ENCODE assay signal across 11 cellular contexts in the genomic region with DNA sequence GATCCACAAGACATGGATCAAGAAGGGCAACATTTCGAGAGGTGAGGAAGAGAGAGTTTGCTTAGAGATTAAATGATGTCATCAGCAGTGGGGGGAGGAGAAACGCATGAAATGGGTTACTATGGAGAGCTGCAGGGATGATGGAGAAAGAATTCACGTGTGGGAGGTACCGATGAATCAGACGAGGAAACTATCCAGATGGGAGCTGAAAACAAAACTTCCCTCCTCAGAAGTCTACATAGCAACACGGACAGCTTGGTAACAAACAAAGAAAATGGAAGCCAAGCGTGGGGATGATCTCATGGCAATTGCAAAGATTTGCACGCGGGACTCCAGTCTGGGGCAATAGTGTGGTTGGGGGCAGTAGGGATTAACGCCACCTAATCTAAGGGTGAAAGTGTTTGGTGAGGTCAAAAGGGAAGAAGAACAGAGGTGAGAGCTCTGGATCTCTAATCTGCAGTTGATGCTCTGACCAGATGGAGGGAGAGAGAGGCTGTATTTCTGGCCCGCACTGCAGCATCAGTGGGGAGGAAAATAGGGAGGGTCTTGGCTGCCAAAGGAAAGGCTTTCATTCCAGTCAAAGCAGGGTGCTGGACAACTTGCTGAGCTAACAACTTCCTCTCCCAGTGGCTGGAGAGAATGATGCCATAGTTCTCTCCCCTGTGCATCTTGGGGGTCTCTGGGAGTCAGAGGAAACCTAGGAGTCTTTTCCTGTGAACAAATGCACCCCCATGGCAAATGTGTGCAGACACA. TPM values are rescaled to one million over a fixed set of nuclear protein-coding genes. Genes with fewer than 3 reads are reported as not detected.
A peak's percentile ranks its signal among the peaks of the same experiment; 100 is the strongest.
DNase-seq lines count a peak whose midpoint lies in the region; ATAC-seq, FAIRE-seq and TF ChIP-seq lines count a peak whose summit lies in the region.
"Had no signal": no experiment of that assay in that cellular context is flagged by ENCODE, and none has a peak within 500 bp of the region (broad histone marks: within the 10 kb centered on the region; RNA-seq: fewer than 3 reads in every experiment).

No MANE protein-coding gene starts in this region.

- ATAC-seq in HepG2 (no peak), right lobe of liver (no peak), aorta (ENCODE audit: low FRiP score) (peak; percentile 57), HG03135 (IDR thresholded peaks at IDR 0.05; ENCODE audit: unreplicated experiment) (no peak)
- ATAC-seq: activated CD8-positive, alpha-beta T cell treated with anti-CD3 and anti-CD28 coated beads for 36 hours had no signal

- no peak for TF ChIP-seq CTCF in HepG2 (CRISPR knock-in tag; IDR thresholded peaks at IDR 0.05)
- TF ChIP-seq CTCF in right lobe of liver (IDR thresholded peaks at IDR 0.05), result no peak

- TF ChIP-seq RAD21 in HepG2 (CRISPR knock-in tag; IDR thresholded peaks at IDR 0.05), result no peak

- H3K9ac ChIP-seq in HepG2 (ENCODE audit: insufficient read depth, low read depth, low read length) (no peak overlapping the region), mesenchymal stem cell (ENCODE audit: low read length) (peak overlapping the region; percentile 85)

- TF ChIP-seq POLR2A in HepG2 (IDR thresholded peaks at IDR 0.05; ENCODE audit: insufficient read depth in 1 of 2, low read depth in 2 of 2, low read length in 2 of 2) (no peak), right lobe of liver (IDR thresholded peaks at IDR 0.05) (no peak)

- DNase-seq in HepG2 (ENCODE audit: low spot score) (no peak), right lobe of liver (no peak), mesenchymal stem cell (peak; percentile 96), aorta (no peak)
- DNase-seq in activated CD4-positive, CD25-positive, alpha-beta regulatory T cell (lab: John Stamatoyannopoulos, UW), result no peak
- no peak for DNase-seq in activated CD8-positive, alpha-beta memory T cell treated with anti-CD3 and anti-CD28 coated beads, Interleukin-2, amount 50 U/mL, for 4 hours
- DNase-seq: activated CD8-positive, alpha-beta T cell treated with anti-CD3 and anti-CD28 coated beads for 36 hours had no signal

- CTCF ChIA-PET in HepG2 (lab: Yijun Ruan, JAX; ENCODE audit: low intra/inter-chr PET ratio, low total read pairs), result no interaction called here

- no peaks in the 10 kb centered on the region for H3K9me3 ChIP-seq in HepG2 (ENCODE audit: low read length)
- H3K9me3 ChIP-seq in right lobe of liver, result no peaks in the 10 kb centered on the region
- H3K9me3 ChIP-seq in mesenchymal stem cell (ENCODE audit: control insufficient read depth, low read length), result no peaks in the 10 kb centered on the region
- H3K9me3 ChIP-seq in aorta (ENCODE audit: control insufficient read depth, low read length), result no peaks in the 10 kb centered on the region
- H3K9me3 ChIP-seq: SJCRH30 had no signal

- H3K4me1 ChIP-seq in HepG2 (ENCODE audit: insufficient read depth, low read length) (no peaks in the 10 kb centered on the region), right lobe of liver (no peaks in the 10 kb centered on the region), mesenchymal stem cell (ENCODE audit: control insufficient read depth, insufficient read depth, low read depth, low read length) (peaks cover 10% of the 10 kb centered on the region), aorta (ENCODE audit: control insufficient read depth in 1 of 2, insufficient read depth in 2 of 2, low read length in 2 of 2) (peaks cover 0 to 3% of the 10 kb centered on the region in 2 donors)
- H3K4me1 ChIP-seq: SJCRH30 had no signal

- in situ Hi-C loops in HepG2 (cut with HindIII; ENCODE audit: extremely low pct_ligation_motif_present, low pct_unique_long_range_greater_than_20kb), result no loop called here

- H2AK5ac ChIP-seq in mesenchymal stem cell (ENCODE audit: low read length, severe bottlenecking), result no peak overlapping the region

- no peaks in the 10 kb centered on the region for H4K20me1 ChIP-seq in HepG2 (ENCODE audit: insufficient read depth, low read length)

- H4K91ac ChIP-seq in mesenchymal stem cell (ENCODE audit: low read length), result no peak overlapping the region

- no peaks in the 10 kb centered on the region for H3K79me2 ChIP-seq in HepG2 (ENCODE audit: insufficient read depth, low read length)

- H3K36me3 ChIP-seq in HepG2 (replicated peaks in 1 of 2; ENCODE audit: control insufficient read depth in 1 of 2, insufficient read depth in 2 of 2, low read length in 2 of 2), result no peaks in the 10 kb centered on the region
- no peaks in the 10 kb centered on the region for H3K36me3 ChIP-seq in right lobe of liver
- no peaks in the 10 kb centered on the region for H3K36me3 ChIP-seq in mesenchymal stem cell (ENCODE audit: control insufficient read depth in 1 of 2, insufficient read depth in 2 of 2, low read depth in 1 of 2, low read length in 2 of 2)
- no peaks in the 10 kb centered on the region for H3K36me3 ChIP-seq in aorta (ENCODE audit: control insufficient read depth in 1 of 2, insufficient read depth in 2 of 2, low read length in 1 of 2)
- H3K36me3 ChIP-seq: SJCRH30 had no signal

- H3K4me3 ChIP-seq in HepG2 (replicated peaks in 1 of 3; ENCODE audit: insufficient read depth in 1 of 3, low read depth in 2 of 3, low read length in 3 of 3) (no peak overlapping the region), right lobe of liver (no peak overlapping the region), mesenchymal stem cell (ENCODE audit: insufficient read depth in 1 of 2, low read depth in 1 of 2, low read length in 2 of 2) (peak overlapping the region in 1 of 2 experiments; percentile 63), aorta (ENCODE audit: low read length in 2 of 2) (no peak overlapping the region)
- H3K4me3 ChIP-seq: SJCRH30 had no signal

- H3K79me1 ChIP-seq in mesenchymal stem cell (replicated peaks; ENCODE audit: low read length, poor library complexity, severe bottlenecking), result no peaks in the 10 kb centered on the region

- POLR2A ChIA-PET in HepG2 (lab: Yijun Ruan, JAX), result no interaction called here

- H3K18ac ChIP-seq in mesenchymal stem cell (ENCODE audit: low read depth in 1 of 2, low read length in 2 of 2), result no peak overlapping the region

- H2BK120ac ChIP-seq in mesenchymal stem cell (ENCODE audit: low read depth, low read length), result no peak overlapping the region

- intact Hi-C loops in HepG2 (cut with micrococcal nuclease; ENCODE audit: unreplicated experiment), result no loop called here
- intact Hi-C loops in right lobe of liver (cut with DNase I), result no loop called here
- intact Hi-C loops in aorta (cut with DNase I), result no loop called here

- no peak overlapping the region for H3K14ac ChIP-seq in mesenchymal stem cell (ENCODE audit: low read length in 2 of 2)

- BruUV-seq in HepG2 (replicated peaks; lab: Mats Ljungman, UMichigan), result no TSS peak

- H2BK12ac ChIP-seq in mesenchymal stem cell (ENCODE audit: low read length in 2 of 2), result no peak overlapping the region

- no peak overlapping the region for H3K4ac ChIP-seq in mesenchymal stem cell (ENCODE audit: low read depth in 1 of 2, low read length in 2 of 2)

- H3K4me2 ChIP-seq in HepG2 (ENCODE audit: low read depth, low read length), result no peak overlapping the region
- no peak overlapping the region for H3K4me2 ChIP-seq in mesenchymal stem cell (ENCODE audit: low read length, poor library complexity, severe bottlenecking)

- no peak overlapping the region for H2BK15ac ChIP-seq in mesenchymal stem cell (ENCODE audit: low read depth, poor library complexity, severe bottlenecking)

- no peak overlapping the region for H3K23ac ChIP-seq in mesenchymal stem cell (ENCODE audit: low read length in 2 of 2)

- 30% methylated on average over 11 of the region's 11 CpGs for WGBS in HepG2 (ENCODE audit: low lambda C conversion rate)
- 69% methylated on average over 10 of the region's 11 CpGs for WGBS in right lobe of liver (ENCODE audit: insufficient coverage, low coverage, low lambda C conversion rate, missing lambda C conversion rate)
- 52% methylated on average over 8 of the region's 11 CpGs for WGBS in mesenchymal stem cell
- 22 to 26% methylated on average over 11 of the region's 11 CpGs for WGBS in aorta, 2 donors

- H2BK5ac ChIP-seq in mesenchymal stem cell (ENCODE audit: low read depth, low read length, poor library complexity, severe bottlenecking), result no peak overlapping the region

- no peak for FAIRE-seq in HepG2 (lab: Jason Lieb, UNC)
- FAIRE-seq: GM18507 had no signal

- TF ChIP-seq EP300 in HepG2 (IDR thresholded peaks at IDR 0.05; ENCODE audit: low read depth in 2 of 2, low read length in 2 of 2), result no peak
- TF ChIP-seq EP300 in HepG2 (CRISPR knock-in tag; IDR thresholded peaks at IDR 0.05; ENCODE audit: borderline replicate concordance), result no peak

- H4K8ac ChIP-seq in mesenchymal stem cell (ENCODE audit: low read length), result no peak overlapping the region

- H2AFZ ChIP-seq in HepG2 (ENCODE audit: low read length), result no peak overlapping the region
- H2AFZ ChIP-seq in mesenchymal stem cell (ENCODE audit: low read depth, low read length), result no peak overlapping the region

- H3K27me3 ChIP-seq in HepG2 (ENCODE audit: control insufficient read depth in 1 of 2, insufficient read depth in 2 of 2, low read length in 2 of 2), result peaks cover 0 to 7% of the 10 kb centered on the region in 2 experiments; a peak in 2 of 5 replicates
- no peaks in the 10 kb centered on the region for H3K27me3 ChIP-seq in right lobe of liver
- H3K27me3 ChIP-seq in mesenchymal stem cell (ENCODE audit: control insufficient read depth in 1 of 2, insufficient read depth in 1 of 2, low read length in 2 of 2), result peaks cover 0 to 29% of the 10 kb centered on the region in 2 experiments
- H3K27me3 ChIP-seq in aorta (ENCODE audit: control insufficient read depth in 1 of 2, insufficient read depth in 2 of 2, low read length in 1 of 2), result no peaks in the 10 kb centered on the region
- H3K27me3 ChIP-seq: SJCRH30 had no signal

- H3K27ac ChIP-seq in HepG2 (ENCODE audit: extremely low read length, insufficient read depth, low read length) (no peak overlapping the region), right lobe of liver (no peak overlapping the region), cingulate gyrus (ENCODE audit: low read depth, low read length) (peak overlapping the region; percentile 19), mesenchymal stem cell (ENCODE audit: low read length, poor library complexity, severe bottlenecking) (no peak overlapping the region), aorta (ENCODE audit: low read depth in 1 of 2, low read length in 2 of 2) (peak overlapping the region in 1 of 2 donors; percentile 18)
- H3K27ac ChIP-seq: SJCRH30 had no signal

RNA-seq across cellular contexts. Expression of a gene that starts 43.4 kb away (rescaled TPM):
- 3.5 and 5.4 TPM in 2 replicates for total RNA-seq in HepG2 (2016; rRNA removed; fragmentation: Illumina TruSeq; extraction: Trizol)
- 1.6 and 2.0 TPM in 2 replicates for total RNA-seq in HepG2 (2016; cell fraction: cytosol; rRNA removed; fragmentation: Illumina TruSeq; extraction: Trizol; ENCODE audit: low read depth)
- total RNA-seq in HepG2 (2016; cell fraction: insoluble cytoplasmic fraction; rRNA removed; fragmentation: Illumina TruSeq; extraction: Trizol), result 3.4 and 4.2 TPM in 2 replicates
- total RNA-seq in HepG2 (2016; cell fraction: membrane; rRNA removed; fragmentation: Illumina TruSeq; extraction: Trizol), result 1.6 and 2.3 TPM in 2 replicates
- total RNA-seq in HepG2 (2016; cell fraction: nucleus; rRNA removed; fragmentation: Illumina TruSeq; extraction: Trizol), result 0.90 and 1.8 TPM in 2 replicates
- polyA plus RNA-seq in HepG2 (2011; rRNA removed), result 1.5 and 1.7 TPM in 2 replicates
- polyA plus RNA-seq in HepG2 (2011; cell fraction: cytosol; rRNA removed), result 0.98 and 3.8 TPM in 2 replicates
- polyA plus RNA-seq in HepG2 (2011; cell fraction: nucleus; rRNA removed), result 0.71 and 1.1 TPM in 2 replicates
- polyA plus RNA-seq in HepG2 (2012), result 10.7 and 12.4 TPM in 2 replicates
- 0.42 TPM in 2 replicates for polyA plus RNA-seq in HepG2 (2016; cell fraction: cytosol; fragmentation: Illumina TruSeq; extraction: Trizol; ENCODE audit: low read depth)
- polyA plus RNA-seq in HepG2 (2016; cell fraction: insoluble cytoplasmic fraction; fragmentation: Illumina TruSeq; extraction: Trizol; ENCODE audit: low read depth), result 2.2 and 3.1 TPM in 2 replicates
- 0.63 and 0.72 TPM in 2 replicates for polyA plus RNA-seq in HepG2 (2016; cell fraction: membrane; fragmentation: Illumina TruSeq; extraction: Trizol; ENCODE audit: low read depth)
- polyA plus RNA-seq in HepG2 (2016; cell fraction: nucleus; fragmentation: Illumina TruSeq; extraction: Trizol; ENCODE audit: insufficient read depth, low read depth), result 1.2 and 2.1 TPM in 2 replicates
- 0.50 and 1.2 TPM in 2 replicates for polyA minus RNA-seq in HepG2 (2011; rRNA and poly(A)+ RNA removed; ENCODE audit: low replicate concordance)
- polyA minus RNA-seq in HepG2 (2011; cell fraction: cytosol; rRNA and poly(A)+ RNA removed), result 1.9 and 3.0 TPM in 2 replicates
- 1.7 and 3.0 TPM in 2 replicates for polyA minus RNA-seq in HepG2 (2011; cell fraction: nucleus; rRNA and poly(A)+ RNA removed)
- total RNA-seq in right lobe of liver, result 1 to 10 TPM in 1 of 6 experiments, under 1 TPM in 4, not detected in 1; 0.29 to 1.4 (median 0.49) TPM
- 1.0 TPM for polyA plus RNA-seq in mesenchymal stem cell (2013, experiment 1 of 2)
- polyA plus RNA-seq in mesenchymal stem cell (2013, experiment 2 of 2), result 1.2 TPM
- 1 to 10 TPM; 3.9 to 6.0 TPM for total RNA-seq in aorta
- polyA plus RNA-seq in aorta, result under 1 TPM in 1 of 2 donors, not detected in 1; 0.51 TPM
